In the genomic region with DNA sequence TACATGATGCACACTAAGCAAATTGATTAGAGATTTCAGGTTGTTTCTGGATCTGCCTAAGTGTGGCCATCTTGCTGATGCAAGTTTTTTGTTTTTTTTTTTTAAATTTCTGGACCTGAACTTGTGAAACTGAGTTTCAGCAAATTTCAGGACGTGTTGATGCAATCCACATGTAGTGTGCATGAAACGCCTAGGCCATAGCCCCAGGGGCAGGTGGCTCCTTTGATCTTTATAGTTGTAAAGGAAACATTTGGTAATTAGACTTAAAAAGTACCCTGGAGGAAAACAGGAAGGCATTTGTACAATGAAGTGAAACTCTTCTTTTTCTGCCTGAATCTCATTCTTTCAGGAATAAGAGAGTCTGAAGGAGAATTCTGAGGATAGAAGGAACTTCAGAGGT, we compare ENCODE assay signal across 28 cellular contexts.
"Had no signal": no experiment of that assay in that cellular context is flagged by ENCODE, and none has a peak within 500 bp of the region (broad histone marks: within the 10 kb centered on the region; RNA-seq: fewer than 3 reads in every experiment).

No MANE protein-coding gene starts in this region.

- H3K4me1 Mint-ChIP-seq: activated CD4-positive, alpha-beta T cell treated with anti-CD3 and anti-CD28 coated beads, Interleukin-2, amount 10 ng/mL, durations not matched to agents 24 days and 14 days; activated naive CD4-positive, alpha-beta T cell treated with anti-CD3 and anti-CD28 coated beads, Interleukin-2, amount 10 ng/mL, durations not matched to agents 7 days and 5 days; activated naive CD8-positive, alpha-beta T cell treated with anti-CD3 and anti-CD28 coated beads, Interleukin-2, amount 10 ng/mL, durations not matched to agents 7 days and 5 days; naive thymus-derived CD4-positive, alpha-beta T cell had no signal

- H3K27me3 Mint-ChIP-seq: activated CD4-positive, alpha-beta memory T cell treated with anti-CD3 and anti-CD28 coated beads for 36 hours; activated CD4-positive, alpha-beta T cell treated with anti-CD3 and anti-CD28 coated beads, Interleukin-2, amount 10 ng/mL, durations not matched to agents 24 days and 14 days; activated naive CD4-positive, alpha-beta T cell treated with anti-CD3 and anti-CD28 coated beads, Interleukin-2, amount 10 ng/mL, durations not matched to agents 7 days and 5 days; activated naive CD8-positive, alpha-beta T cell treated with anti-CD3 and anti-CD28 coated beads, Interleukin-2, amount 10 ng/mL, durations not matched to agents 7 days and 5 days; effector memory CD8-positive, alpha-beta T cell; progenitor cell of endocrine pancreas had no signal

- H3K27ac Mint-ChIP-seq: activated CD4-positive, alpha-beta memory T cell treated with anti-CD3 and anti-CD28 coated beads for 36 hours; activated CD4-positive, alpha-beta T cell treated with anti-CD3 and anti-CD28 coated beads, Interleukin-2, amount 10 ng/mL, durations not matched to agents 24 days and 14 days; activated naive CD4-positive, alpha-beta T cell treated with anti-CD3 and anti-CD28 coated beads, Interleukin-2, amount 10 ng/mL, durations not matched to agents 7 days and 5 days; activated naive CD8-positive, alpha-beta T cell treated with anti-CD3 and anti-CD28 coated beads, Interleukin-2, amount 10 ng/mL, durations not matched to agents 7 days and 5 days; activated T-helper 1 cell treated with anti-CD3 and anti-CD28 coated beads, Interleukin-12 subunit alpha, Interleukin-12 subunit beta, Interleukin-2, Interleukin-4 antibody, amounts not matched to agents 30 ng/mL and 10 ng/mL and 1 ng/mL, durations not matched to agents 14 hours and 24 hours and 36 hours; effector memory CD8-positive, alpha-beta T cell; naive thymus-derived CD4-positive, alpha-beta T cell; progenitor cell of endocrine pancreas had no signal

- DNase-seq: activated CD4-positive, alpha-beta memory T cell treated with anti-CD3 and anti-CD28 coated beads for 36 hours; activated CD4-positive, alpha-beta T cell treated with anti-CD3 and anti-CD28 coated beads, Interleukin-2, amount 10 ng/mL, durations not matched to agents 24 days and 14 days; activated CD4-positive, CD25-positive, alpha-beta regulatory T cell treated with anti-CD3 and anti-CD28 coated beads, Interleukin-2, amount 50 U/mL, for 72 hours; activated CD8-positive, alpha-beta memory T cell treated with anti-CD3 and anti-CD28 coated beads, Interleukin-2, amount 50 U/mL, for 4 hours; activated gamma-delta T cell; activated naive CD4-positive, alpha-beta T cell treated with anti-CD3 and anti-CD28 coated beads, Interleukin-2, amount 10 ng/mL, durations not matched to agents 7 days and 5 days; activated naive CD8-positive, alpha-beta T cell treated with anti-CD3 and anti-CD28 coated beads, Interleukin-2, amount 10 ng/mL, durations not matched to agents 7 days and 5 days; activated T-cell treated with anti-CD3 and anti-CD28 coated beads, Interleukin-2, amount 50 U/mL, for 1 hour; brain microvascular endothelial cell; caudate nucleus; cortex of kidney; effector memory CD8-positive, alpha-beta T cell; hippocampal formation; kidney; left colon; midbrain; naive thymus-derived CD4-positive, alpha-beta T cell; ovary; retina; stimulated activated CD4-positive, alpha-beta T cell treated with anti-CD3 and anti-CD28 coated beads, Interleukin-12 subunit alpha, Interleukin-12 subunit beta, amount 100 ng/mL, for 4 hours; stimulated activated CD4-positive, alpha-beta T cell treated with anti-CD3 and anti-CD28 coated beads, Interleukin-4, amount 100 ng/mL, for 1 hour; stimulated activated naive CD8-positive, alpha-beta T cell treated with anti-CD3 and anti-CD28 coated beads, Interleukin-15, Interleukin-2, amounts not matched to agents 100 U/mL and 50 U/mL, for 24 hours; upper lobe of left lung had no signal

- H3K9me3 ChIP-seq: gastroesophageal sphincter, ovary, thoracic aorta, upper lobe of left lung had no signal

- H3K27ac ChIP-seq: brain microvascular endothelial cell, gastroesophageal sphincter, ovary, skin epidermis, thoracic aorta, upper lobe of left lung had no signal

- H3K4me3 Mint-ChIP-seq: activated CD4-positive, alpha-beta memory T cell treated with anti-CD3 and anti-CD28 coated beads for 36 hours; activated CD4-positive, alpha-beta T cell treated with anti-CD3 and anti-CD28 coated beads, Interleukin-2, amount 10 ng/mL, durations not matched to agents 24 days and 14 days; activated naive CD4-positive, alpha-beta T cell treated with anti-CD3 and anti-CD28 coated beads, Interleukin-2, amount 10 ng/mL, durations not matched to agents 7 days and 5 days; activated naive CD8-positive, alpha-beta T cell treated with anti-CD3 and anti-CD28 coated beads, Interleukin-2, amount 10 ng/mL, durations not matched to agents 7 days and 5 days; activated T-helper 1 cell treated with anti-CD3 and anti-CD28 coated beads, Interleukin-12 subunit alpha, Interleukin-12 subunit beta, Interleukin-2, Interleukin-4 antibody, amounts not matched to agents 30 ng/mL and 10 ng/mL and 1 ng/mL, durations not matched to agents 14 hours and 24 hours and 36 hours; effector memory CD8-positive, alpha-beta T cell; naive thymus-derived CD4-positive, alpha-beta T cell had no signal

- H3K4me3 ChIP-seq: gastroesophageal sphincter, ovary, skin epidermis, thoracic aorta, upper lobe of left lung had no signal

- H3K27me3 ChIP-seq: brain microvascular endothelial cell, gastroesophageal sphincter, ovary, upper lobe of left lung had no signal

- H3K36me3 Mint-ChIP-seq: activated CD4-positive, alpha-beta memory T cell treated with anti-CD3 and anti-CD28 coated beads for 36 hours; activated naive CD4-positive, alpha-beta T cell treated with anti-CD3 and anti-CD28 coated beads, Interleukin-2, amount 10 ng/mL, durations not matched to agents 7 days and 5 days; activated naive CD8-positive, alpha-beta T cell treated with anti-CD3 and anti-CD28 coated beads, Interleukin-2, amount 10 ng/mL, durations not matched to agents 7 days and 5 days had no signal

- H3K36me3 ChIP-seq: brain microvascular endothelial cell, gastroesophageal sphincter, ovary, thoracic aorta, upper lobe of left lung had no signal

- H3K9me3 Mint-ChIP-seq: activated CD4-positive, alpha-beta memory T cell treated with anti-CD3 and anti-CD28 coated beads for 36 hours; activated CD4-positive, alpha-beta T cell treated with anti-CD3 and anti-CD28 coated beads, Interleukin-2, amount 10 ng/mL, durations not matched to agents 24 days and 14 days; activated naive CD4-positive, alpha-beta T cell treated with anti-CD3 and anti-CD28 coated beads, Interleukin-2, amount 10 ng/mL, durations not matched to agents 7 days and 5 days; activated naive CD8-positive, alpha-beta T cell treated with anti-CD3 and anti-CD28 coated beads, Interleukin-2, amount 10 ng/mL, durations not matched to agents 7 days and 5 days; activated T-helper 1 cell treated with anti-CD3 and anti-CD28 coated beads, Interleukin-12 subunit alpha, Interleukin-12 subunit beta, Interleukin-2, Interleukin-4 antibody, amounts not matched to agents 30 ng/mL and 10 ng/mL and 1 ng/mL, durations not matched to agents 14 hours and 24 hours and 36 hours had no signal

- H3K4me1 ChIP-seq: gastroesophageal sphincter, upper lobe of left lung had no signal
